In genomic region chr13:75566658-75567057, GRCh38 we compare ENCODE assay signal across 9 cellular contexts. TPM values are rescaled to one million over a fixed set of nuclear protein-coding genes. Genes with fewer than 3 reads are reported as not detected.
DNase-seq lines count a peak whose midpoint lies in the region; ATAC-seq and TF ChIP-seq lines count a peak whose summit lies in the region.
"Had no signal": no experiment of that assay in that cellular context is flagged by ENCODE, and none has a peak within 500 bp of the region (broad histone marks: within the 10 kb centered on the region; RNA-seq: fewer than 3 reads in every experiment).

No MANE protein-coding gene starts in this region.

- H3K27me3 ChIP-seq in AG04450 (ENCODE audit: control insufficient read depth, insufficient read depth, low read length) = no peaks in the 10 kb centered on the region
- H3K27me3 ChIP-seq in Karpas-422 (ENCODE audit: low read length) = no peaks in the 10 kb centered on the region

- in situ Hi-C loops in SK-MEL-5 (cut with HindIII; ENCODE audit: low pct_unique_long_range_greater_than_20kb, low sequenced_read_pairs) = no loop called here

- no peak overlapping the region for H3K4me2 ChIP-seq in Karpas-422 (ENCODE audit: low read depth, low read length, poor library complexity, severe bottlenecking)

- no peaks in the 10 kb centered on the region for H3K4me1 ChIP-seq in Karpas-422 (ENCODE audit: low read length)

- DNase-seq in AG04450 (ENCODE audit: low read depth, low spot score) = no peak
- DNase-seq in SK-MEL-5 (ENCODE audit: low read depth, low spot score) = peak; percentile 59
- peak; percentile 41 for DNase-seq in foreskin melanocyte
- no peak for DNase-seq in germinal center (ENCODE audit: low spot score)
- DNase-seq in Karpas-422 = no peak

- H3K9ac ChIP-seq in Karpas-422 (ENCODE audit: low read length) = no peak overlapping the region

- H3K9me2 ChIP-seq in Karpas-422 (replicated peaks; ENCODE audit: insufficient read depth, low read length) = no peaks in the 10 kb centered on the region

- CTCF ChIA-PET in AG04450 (lab: Charles Lee) = no interaction called here

- H3K79me2 ChIP-seq in Karpas-422 (ENCODE audit: low read length) = peaks cover 61% of the 10 kb centered on the region

- H3K27ac ChIP-seq in AG04450 (ENCODE audit: low read depth, low read length) (no peak overlapping the region), Karpas-422 (ENCODE audit: low read length) (no peak overlapping the region)
- H3K27ac ChIP-seq: SK-N-MC had no signal

- no peak for ATAC-seq in HG02852 (IDR thresholded peaks at IDR 0.05; ENCODE audit: unreplicated experiment)
- ATAC-seq in HG03442 (IDR thresholded peaks at IDR 0.05; ENCODE audit: unreplicated experiment) = no peak

- H3K9me3 ChIP-seq in AG04450 (ENCODE audit: control insufficient read depth, insufficient read depth, low read length) = no peaks in the 10 kb centered on the region
- H3K9me3 ChIP-seq in Karpas-422 (ENCODE audit: low read length) = no peaks in the 10 kb centered on the region

- H2AFZ ChIP-seq in Karpas-422 (ENCODE audit: low read length) = no peak overlapping the region

- POLR2A ChIA-PET in AG04450 (lab: Yijun Ruan, JAX) = no interaction called here

- H3K4me3 ChIP-seq in AG04450 (ENCODE audit: low read depth, low read length) (no peak overlapping the region), Karpas-422 (ENCODE audit: low read length) (no peak overlapping the region)
- H3K4me3 ChIP-seq: SK-N-MC had no signal

- peaks cover 67% of the 10 kb centered on the region for H3K36me3 ChIP-seq in Karpas-422 (ENCODE audit: insufficient read depth, low read length)

- TF ChIP-seq CTCF in AG04450 (IDR thresholded peaks at IDR 0.05; ENCODE audit: low read depth, low read length) (peak; percentile 59), GM12872 (IDR thresholded peaks at IDR 0.05; ENCODE audit: insufficient read depth, low read depth, low read length) (0 out of 3 replicates have a peak, but pooled peaks have one; percentile 6)

- no peaks in the 10 kb centered on the region for H4K20me1 ChIP-seq in Karpas-422 (ENCODE audit: insufficient read depth, low read depth, low read length)

RNA-seq across cellular contexts. Expression of gene UCHL3, which starts 17.1 kb away (rescaled TPM):
- 73.1 and 95.5 TPM in 2 replicates for polyA plus RNA-seq in AG04450 (2011; rRNA removed)
- 14.7 and 24.8 TPM in 2 replicates for polyA minus RNA-seq in AG04450 (2011; rRNA and poly(A)+ RNA removed)
- 48.2 and 54.7 TPM in 2 replicates for total RNA-seq in SK-MEL-5 (2014; rRNA removed; shearing (Covaris generic))
- 16.3 and 30.8 TPM in 2 replicates for polyA plus RNA-seq in SK-MEL-5 (2015; cell fraction: cytosol; rRNA removed)
- 12.9 and 14.9 TPM in 2 replicates for polyA plus RNA-seq in SK-MEL-5 (2015; cell fraction: nucleus; rRNA removed)
- 53.9 and 84.8 TPM in 2 replicates for total RNA-seq in Karpas-422 (2014; rRNA removed; shearing (Covaris generic); ENCODE audit: low replicate concordance)

RNA-seq across cellular contexts. Expression of gene COMMD6, which starts 29.0 kb away (rescaled TPM):
- polyA plus RNA-seq in AG04450 (2011; rRNA removed) = 236 and 351 TPM in 2 replicates
- 41.1 and 46.8 TPM in 2 replicates for polyA minus RNA-seq in AG04450 (2011; rRNA and poly(A)+ RNA removed)
- 214 TPM in 2 replicates for total RNA-seq in SK-MEL-5 (2014; rRNA removed; shearing (Covaris generic))
- 21.4 and 68.6 TPM in 2 replicates for polyA plus RNA-seq in SK-MEL-5 (2015; cell fraction: cytosol; rRNA removed)
- 25.5 and 34.8 TPM in 2 replicates for polyA plus RNA-seq in SK-MEL-5 (2015; cell fraction: nucleus; rRNA removed)
- total RNA-seq in Karpas-422 (2014; rRNA removed; shearing (Covaris generic); ENCODE audit: low replicate concordance) = 73.9 and 384 TPM in 2 replicates

Comparison
In these comparisons a context has a peak if more than half of its experiments do, and no peak if none do; other contexts are left out.
1. DNase-seq: peak in SK-MEL-5 (single experiment) and foreskin melanocyte (single experiment); none in AG04450 (single experiment), germinal center (single experiment) and Karpas-422 (single experiment).